In genomic region chr5:146130440-146131045, GRCh38 we compare ENCODE assay signal across 8 cellular contexts. TPM values are rescaled to one million over a fixed set of nuclear protein-coding genes. Genes with fewer than 3 reads are reported as not detected.
DNase-seq lines count a peak whose midpoint lies in the region; ATAC-seq and TF ChIP-seq lines count a peak whose summit lies in the region.

No MANE protein-coding gene starts in this region.

- TF ChIP-seq EP300 in Ishikawa (IDR thresholded peaks at IDR 0.05; ENCODE audit: borderline replicate concordance), result no peak

- H3K4me1 Mint-ChIP-seq in MCF 10A (ENCODE audit: insufficient read depth, unreplicated experiment) (no peaks in the 10 kb centered on the region), mesothelial cell of epicardium (no peaks in the 10 kb centered on the region)

- H3K4me3 Mint-ChIP-seq in MCF 10A (ENCODE audit: unreplicated experiment), result no peak overlapping the region
- no peak overlapping the region for H3K4me3 Mint-ChIP-seq in mesothelial cell of epicardium

- intact Hi-C loops in MCF 10A (cut with micrococcal nuclease), result no loop called here

- no peaks in the 10 kb centered on the region for H3K27me3 Mint-ChIP-seq in MCF 10A (ENCODE audit: insufficient read depth, unreplicated experiment)
- no peaks in the 10 kb centered on the region for H3K27me3 Mint-ChIP-seq in mesothelial cell of epicardium (ENCODE audit: low read depth)

- TF ChIP-seq RAD21 in Ishikawa (IDR thresholded peaks at IDR 0.05; ENCODE audit: low read depth), result peak; percentile 53

- BruUV-seq in MCF 10A (replicated peaks; lab: Mats Ljungman, UMichigan), result no TSS peak

- CTCF ChIA-PET in MCF 10A (lab: Yijun Ruan, JAX), result interaction anchor here (0.5 to 4.6 kb wide), 45 partner anchors 11 to 1927 kb away, joined by 3 to 42 read pairs (median 4); no protein-coding TSS in a partner anchor

- no peak for ATAC-seq in GM18517 (IDR thresholded peaks at IDR 0.05; ENCODE audit: unreplicated experiment)

- H3K27ac Mint-ChIP-seq in MCF 10A (ENCODE audit: low read depth, unreplicated experiment) (peak overlapping the region; percentile 27), mesothelial cell of epicardium (no peak overlapping the region)

- peaks cover 99% of the 10 kb centered on the region for H3K36me3 Mint-ChIP-seq in MCF 10A (ENCODE audit: insufficient read depth, unreplicated experiment)
- H3K36me3 Mint-ChIP-seq in mesothelial cell of epicardium, result peaks cover 35% of the 10 kb centered on the region

- TF ChIP-seq CTCF in MCF 10A (IDR thresholded peaks at IDR 0.05; ENCODE audit: unreplicated experiment), result peak; percentile 70
- peak; percentile 52 for TF ChIP-seq CTCF in mesothelial cell of epicardium (IDR thresholded peaks at IDR 0.05; ENCODE audit: unreplicated experiment)

- DNase-seq in COLO829 (ENCODE audit: low spot score) (peak; percentile 0), MCF 10A (ENCODE audit: unreplicated experiment) (peak; percentile 59), mesothelial cell of epicardium (ENCODE audit: low spot score in 2 of 2, unreplicated experiment in 2 of 2) (no peak), cortex of kidney (lab: John Stamatoyannopoulos, UW) (no peak), NCI-H526 treated with DMSO at 0.1 percent for 48 hours (lab: John Stamatoyannopoulos, UW) (no peak)
- no peak for DNase-seq in activated naive CD4-positive, alpha-beta T cell treated with anti-CD3 and anti-CD28 coated beads, Interleukin-2, amount 50 U/mL, for 16 hours

- H3K9me3 Mint-ChIP-seq in MCF 10A (ENCODE audit: unreplicated experiment) (no peaks in the 10 kb centered on the region), mesothelial cell of epicardium (no peaks in the 10 kb centered on the region)

- POLR2A ChIA-PET in MCF 10A (lab: Yijun Ruan, JAX), result interaction anchor here (0.7 to 1.6 kb wide), 4 partner anchors 15 to 635 kb away, joined by 3 to 6 read pairs (median 4); no protein-coding TSS in a partner anchor

TF ChIP-seq in Ishikawa, 13 proteins besides CTCF, POLR2A, EP300 and RAD21:
- TF ChIP-seq TAF1 (IDR thresholded peaks at IDR 0.05; ENCODE audit: low read depth) (no peak), EGR1 (IDR thresholded peaks at IDR 0.05) (no peak), CEBPB (IDR thresholded peaks at IDR 0.05) (no peak), TCF12 (IDR thresholded peaks at IDR 0.05; ENCODE audit: low read depth) (no peak), YY1 (IDR thresholded peaks at IDR 0.05; ENCODE audit: low read depth) (no peak)

RNA-seq across cellular contexts. Expression of gene PLAC8L1, which starts 25.2 kb away (rescaled TPM):
- 2.5 and 3.0 TPM in 2 replicates for total RNA-seq in MCF 10A (2022)
- 2.3 to 4.2 TPM (median 2.6 TPM) in 3 replicates for total RNA-seq in mesothelial cell of epicardium

RNA-seq across cellular contexts. Expression of gene LARS1, which starts 51.9 kb away (rescaled TPM):
- total RNA-seq in MCF 10A (2022) (383 and 405 TPM in 2 replicates), mesothelial cell of epicardium (154 to 164 TPM (median 158 TPM) in 3 replicates)

Comparison
In these comparisons a context has a peak if more than half of its experiments do, and no peak if none do; other contexts are left out.
1. DNase-seq: peak in COLO829 (single experiment) and MCF 10A (single experiment); none in mesothelial cell of epicardium (0 of 2), activated naive CD4-positive, alpha-beta T cell treated with anti-CD3 and anti-CD28 coated beads, Interleukin-2, amount 50 U/mL, for 16 hours (single experiment), cortex of kidney (single experiment) and NCI-H526 treated with DMSO at 0.1 percent for 48 hours (single experiment).